ENCODE assay signal across 12 cellular contexts in the genomic region with DNA sequence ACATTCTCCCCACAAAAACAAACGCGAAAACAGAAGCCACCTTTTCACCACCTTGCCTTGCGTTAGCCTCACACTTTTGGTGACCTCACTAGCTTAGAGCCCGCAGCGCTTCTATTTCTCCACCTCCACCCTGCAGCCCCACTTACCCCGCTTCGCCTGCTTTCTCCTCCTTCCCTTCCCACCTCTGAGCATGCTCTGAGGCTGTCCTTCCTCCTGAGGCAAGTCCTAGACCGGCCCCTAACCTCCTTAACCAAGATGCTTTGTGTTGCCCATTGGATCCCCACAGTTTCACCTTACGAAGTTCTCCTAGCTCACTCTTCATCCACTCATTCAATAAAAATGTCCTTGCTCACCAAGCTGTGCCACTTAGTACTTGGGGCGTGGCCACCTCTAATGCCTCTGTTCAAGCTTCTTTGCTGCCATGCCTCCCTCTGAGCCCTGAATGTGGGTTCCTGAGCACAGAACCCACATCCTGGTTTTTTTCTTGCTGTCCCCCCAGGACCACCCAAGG. TPM values are rescaled to one million over a fixed set of nuclear protein-coding genes. Genes with fewer than 3 reads are reported as not detected.
A peak's percentile ranks its signal among the peaks of the same experiment; 100 is the strongest.
DNase-seq lines count a peak whose midpoint lies in the region; ATAC-seq and TF ChIP-seq lines count a peak whose summit lies in the region.
"Had no signal": no experiment of that assay in that cellular context is flagged by ENCODE, and none has a peak within 500 bp of the region (broad histone marks: within the 10 kb centered on the region; RNA-seq: fewer than 3 reads in every experiment).

No MANE protein-coding gene starts in this region.

- no TSS peak for BruUV-seq in OCI-LY7 (replicated peaks; lab: Mats Ljungman, UMichigan)

- H3K4me2 ChIP-seq in OCI-LY7 (ENCODE audit: low read length), result peak overlapping the region; percentile 95
- H3K4me2 ChIP-seq: A549 had no signal

- H4K20me1 ChIP-seq in OCI-LY7 (ENCODE audit: insufficient read depth, low read length), result peaks cover 5% of the 10 kb centered on the region; the same call in 1 of the 2 replicates

- peak overlapping the region; percentile 95 for H3K4me3 Mint-ChIP-seq in activated CD4-positive, alpha-beta T cell treated with anti-CD3 and anti-CD28 coated beads, Interleukin-2, amount 10 ng/mL, durations not matched to agents 24 days and 14 days
- H3K4me3 Mint-ChIP-seq in stimulated activated memory B cell treated with anti-CD40 and anti-IgM and Interleukin-4, amounts not matched to agents 10 μg/mL and 1 μg/mL and 100 μg/mL, for 72 hours, result no peak overlapping the region

- CTCF ChIA-PET in OCI-LY7 (lab: Charles Lee; ENCODE audit: unreplicated experiment), result no interaction called here

- H3K9me3 ChIP-seq in OCI-LY7 (ENCODE audit: low read length) (no peaks in the 10 kb centered on the region), duodenal mucosa (ENCODE audit: control insufficient read depth in 1 of 2, low read length in 2 of 2) (no peaks in the 10 kb centered on the region)
- H3K9me3 ChIP-seq: A549, HAP-1 had no signal

- peak; percentile 68 for DNase-seq in activated CD4-positive, alpha-beta T cell treated with anti-CD3 and anti-CD28 coated beads, Interleukin-2, amount 10 ng/mL, durations not matched to agents 24 days and 14 days
- no peak for DNase-seq in activated CD4-positive, alpha-beta T cell treated with anti-CD3 and anti-CD28 coated beads, Interleukin-2, amount 50 U/mL, for 48 hours
- no peak for DNase-seq in OCI-LY7 (ENCODE audit: low spot score)
- DNase-seq in NCI-H1436 treated with DMSO at 0.1 percent for 48 hours (lab: John Stamatoyannopoulos, UW), result no peak
- no peak for DNase-seq in stimulated activated CD4-positive, alpha-beta T cell treated with anti-CD3 and anti-CD28 coated beads, Interleukin-2, amount 100 ng/mL, for 48 hours

- peaks cover 49% of the 10 kb centered on the region for H3K4me1 Mint-ChIP-seq in activated CD4-positive, alpha-beta T cell treated with anti-CD3 and anti-CD28 coated beads, Interleukin-2, amount 10 ng/mL, durations not matched to agents 24 days and 14 days
- peaks cover 54% of the 10 kb centered on the region for H3K4me1 Mint-ChIP-seq in stimulated activated memory B cell treated with anti-CD40 and anti-IgM and Interleukin-4, amounts not matched to agents 10 μg/mL and 1 μg/mL and 100 μg/mL, for 72 hours

- no peaks in the 10 kb centered on the region for H3K9me3 Mint-ChIP-seq in activated CD4-positive, alpha-beta T cell treated with anti-CD3 and anti-CD28 coated beads, Interleukin-2, amount 10 ng/mL, durations not matched to agents 24 days and 14 days
- H3K9me3 Mint-ChIP-seq in stimulated activated memory B cell treated with anti-CD40 and anti-IgM and Interleukin-4, amounts not matched to agents 10 μg/mL and 1 μg/mL and 100 μg/mL, for 72 hours, result no peaks in the 10 kb centered on the region
- H3K9me3 Mint-ChIP-seq: nephron had no signal

- peaks cover 41% of the 10 kb centered on the region for H3K79me2 ChIP-seq in OCI-LY7 (ENCODE audit: insufficient read depth, low read depth, low read length)

- H3K9me2 ChIP-seq in OCI-LY7 (ENCODE audit: insufficient read depth, low read length), result no peaks in the 10 kb centered on the region

- H3K36me3 Mint-ChIP-seq in activated CD4-positive, alpha-beta T cell treated with anti-CD3 and anti-CD28 coated beads, Interleukin-2, amount 10 ng/mL, durations not matched to agents 24 days and 14 days (ENCODE audit: low read depth), result peaks cover 29% of the 10 kb centered on the region
- peaks cover 12% of the 10 kb centered on the region for H3K36me3 Mint-ChIP-seq in stimulated activated memory B cell treated with anti-CD40 and anti-IgM and Interleukin-4, amounts not matched to agents 10 μg/mL and 1 μg/mL and 100 μg/mL, for 72 hours

- ATAC-seq in stimulated activated memory B cell treated with anti-CD40 and anti-IgM and Interleukin-4, amounts not matched to agents 10 μg/mL and 1 μg/mL and 100 μg/mL, for 72 hours, result no peak
- ATAC-seq in GM18861 (IDR thresholded peaks at IDR 0.05; ENCODE audit: unreplicated experiment), result no peak

- H2AFZ ChIP-seq in OCI-LY7 (ENCODE audit: low read length), result no peak overlapping the region

- no peak for TF ChIP-seq CTCF in OCI-LY7 (conservative IDR thresholded peaks at IDR 0.05; ENCODE audit: low read length)

- peaks cover 40% of the 10 kb centered on the region for H3K4me1 ChIP-seq in OCI-LY7 (ENCODE audit: insufficient read depth, low read length, poor library complexity, severe bottlenecking)
- H3K4me1 ChIP-seq in duodenal mucosa (ENCODE audit: control insufficient read depth in 1 of 2, insufficient read depth in 2 of 2, low read length in 2 of 2), result peaks cover 16 to 19% of the 10 kb centered on the region in 2 donors
- H3K4me1 ChIP-seq: A549, HAP-1 had no signal

- H3K27ac ChIP-seq in OCI-LY7 (ENCODE audit: low read depth, low read length, poor library complexity, severe bottlenecking), result no peak overlapping the region
- H3K27ac ChIP-seq in duodenal mucosa (ENCODE audit: low read depth, low read length), result no peak overlapping the region
- H3K27ac ChIP-seq: A549 had no signal

- peak overlapping the region; percentile 82 for H3K4me3 ChIP-seq in OCI-LY7 (ENCODE audit: low read depth, low read length, poor library complexity, severe bottlenecking)
- H3K4me3 ChIP-seq in duodenal mucosa (ENCODE audit: low read depth in 1 of 2, low read length in 2 of 2), result peak overlapping the region; percentile 13 to 62
- H3K4me3 ChIP-seq: A549, HAP-1 had no signal

- intact Hi-C loops in activated CD4-positive, alpha-beta T cell treated with anti-CD3 and anti-CD28 coated beads, Interleukin-2, amount 10 ng/mL, durations not matched to agents 24 days and 14 days (cut with micrococcal nuclease), result no loop called here
- intact Hi-C loops in OCI-LY7 (cut with micrococcal nuclease; ENCODE audit: unreplicated experiment), result no loop called here

- peak overlapping the region; percentile 73 for H3K27ac Mint-ChIP-seq in activated CD4-positive, alpha-beta T cell treated with anti-CD3 and anti-CD28 coated beads, Interleukin-2, amount 10 ng/mL, durations not matched to agents 24 days and 14 days
- H3K27ac Mint-ChIP-seq in stimulated activated memory B cell treated with anti-CD40 and anti-IgM and Interleukin-4, amounts not matched to agents 10 μg/mL and 1 μg/mL and 100 μg/mL, for 72 hours, result peak overlapping the region; percentile 99

- H3K27me3 ChIP-seq in duodenal mucosa (ENCODE audit: control insufficient read depth in 1 of 2, insufficient read depth in 2 of 2, low read length in 2 of 2), result peaks cover 4 to 5% of the 10 kb centered on the region in 2 donors

- H3K36me3 ChIP-seq in OCI-LY7 (ENCODE audit: insufficient read depth, low read length), result peaks cover 5% of the 10 kb centered on the region; the same call in 1 of the 2 replicates
- H3K36me3 ChIP-seq in duodenal mucosa (ENCODE audit: control insufficient read depth in 1 of 2, insufficient read depth in 2 of 2, low read length in 2 of 2), result no peaks in the 10 kb centered on the region
- H3K36me3 ChIP-seq: HAP-1 had no signal

- POLR2A ChIA-PET in OCI-LY7 (lab: Charles Lee), result interaction anchor here (0.6 to 1.6 kb wide), 4 partner anchors 10 to 150 kb away, joined by 3 to 14 read pairs (median 3); no protein-coding TSS in a partner anchor

- H3K9ac ChIP-seq in duodenal mucosa (ENCODE audit: low read depth in 1 of 2, low read length in 2 of 2), result no peak overlapping the region

- no peaks in the 10 kb centered on the region for H3K27me3 Mint-ChIP-seq in activated CD4-positive, alpha-beta T cell treated with anti-CD3 and anti-CD28 coated beads, Interleukin-2, amount 10 ng/mL, durations not matched to agents 24 days and 14 days
- no peaks in the 10 kb centered on the region for H3K27me3 Mint-ChIP-seq in stimulated activated memory B cell treated with anti-CD40 and anti-IgM and Interleukin-4, amounts not matched to agents 10 μg/mL and 1 μg/mL and 100 μg/mL, for 72 hours

RNA-seq across cellular contexts. Expression of gene GNGT2, which starts 1.3 kb away (rescaled TPM):
- 18.2 and 19.5 TPM in 2 replicates for total RNA-seq in activated CD4-positive, alpha-beta T cell treated with anti-CD3 and anti-CD28 coated beads, Interleukin-2, amount 10 ng/mL, durations not matched to agents 24 days and 14 days
- total RNA-seq in OCI-LY7 (2014; rRNA removed; shearing (Covaris generic)), result 13.3 and 15.4 TPM in 2 replicates
- total RNA-seq in OCI-LY7 (2022), result 32.6 and 33.4 TPM in 2 replicates
- total RNA-seq: G401 had no signal

RNA-seq across cellular contexts. Expression of gene ABI3, which starts 1.4 kb away (rescaled TPM):
- 27.8 and 28.4 TPM in 2 replicates for total RNA-seq in activated CD4-positive, alpha-beta T cell treated with anti-CD3 and anti-CD28 coated beads, Interleukin-2, amount 10 ng/mL, durations not matched to agents 24 days and 14 days
- 16.8 and 24.0 TPM in 2 replicates for total RNA-seq in OCI-LY7 (2014; rRNA removed; shearing (Covaris generic))
- 23.6 and 29.5 TPM in 2 replicates for total RNA-seq in OCI-LY7 (2022)

RNA-seq across cellular contexts. Expression of gene PHOSPHO1, which starts 21.5 kb away (rescaled TPM):
- 0.09 TPM in 1 of 2 replicates, not detected in the other for total RNA-seq in activated CD4-positive, alpha-beta T cell treated with anti-CD3 and anti-CD28 coated beads, Interleukin-2, amount 10 ng/mL, durations not matched to agents 24 days and 14 days
- not detected in 2 replicates for total RNA-seq in OCI-LY7 (2014; rRNA removed; shearing (Covaris generic))
- total RNA-seq in OCI-LY7 (2022), result not detected in 2 replicates
